ENCODE assay signal across 13 cellular contexts in genomic region chr2:217944366-217944765, GRCh38. TPM values are rescaled to one million over a fixed set of nuclear protein-coding genes. Genes with fewer than 3 reads are reported as not detected.
A peak's percentile ranks its signal among the peaks of the same experiment; 100 is the strongest.
DNase-seq lines count a peak whose midpoint lies in the region; ATAC-seq and TF ChIP-seq lines count a peak whose summit lies in the region.
"Had no signal": no experiment of that assay in that cellular context is flagged by ENCODE, and none has a peak within 500 bp of the region (broad histone marks: within the 10 kb centered on the region; RNA-seq: fewer than 3 reads in every experiment).

No MANE protein-coding gene starts in this region.

- no peak overlapping the region for H3K4me3 Mint-ChIP-seq in stimulated activated naive CD8-positive, alpha-beta T cell treated with anti-CD3 and anti-CD28 coated beads, Interleukin-15, amount 100 ng/mL, for 72 hours
- H3K4me3 Mint-ChIP-seq: activated T-cell treated with anti-CD3 and anti-CD28 coated beads, Interleukin-2, amount 50 U/mL, for 72 hours had no signal

- DNase-seq in adipocyte (ENCODE audit: low read depth) (no peak), lung (ENCODE audit: low spot score) (no peak), spleen (no peak), NCI-H2081 treated with DMSO at 0.1 percent for 48 hours (lab: John Stamatoyannopoulos, UW) (no peak)
- no peak for DNase-seq in stimulated activated naive CD8-positive, alpha-beta T cell treated with anti-CD3 and anti-CD28 coated beads, Interleukin-15, amount 100 ng/mL, for 72 hours
- DNase-seq: activated CD4-positive, CD25-positive, alpha-beta regulatory T cell; effector memory CD4-positive, alpha-beta T cell had no signal

- intact Hi-C loops in spleen (cut with DNase I; ENCODE audit: low total_unique reads): no loop called here

- H3K4me3 ChIP-seq in BLaER1 (no peak overlapping the region), adipocyte (ENCODE audit: low read length) (peak overlapping the region; percentile 94), lung (no peak overlapping the region), spleen (peak overlapping the region in 6 of 8 donors; percentile 53 to 83 (median 65))

- H3K27me3 ChIP-seq in BLaER1 (no peaks in the 10 kb centered on the region), adipocyte (replicated peaks; ENCODE audit: control insufficient read depth, insufficient read depth, low read length) (no peaks in the 10 kb centered on the region), lung (ENCODE audit: control insufficient read depth, insufficient read depth) (no peaks in the 10 kb centered on the region), spleen (replicated peaks in 1 of 7) (peaks cover 0 to 22% (median 0%) of the 10 kb centered on the region in 7 donors)

- H3K4me1 ChIP-seq in BLaER1: peaks cover 47% of the 10 kb centered on the region
- H3K4me1 ChIP-seq in adipocyte (ENCODE audit: control insufficient read depth, insufficient read depth, low read length): peaks cover 69% of the 10 kb centered on the region
- H3K4me1 ChIP-seq in lung (ENCODE audit: control insufficient read depth in 2 of 2, insufficient read depth in 2 of 2, low read length in 2 of 2): peaks cover 2 to 25% of the 10 kb centered on the region in 2 donors
- H3K4me1 ChIP-seq in spleen: peaks cover 5 to 70% (median 19%) of the 10 kb centered on the region in 6 donors

- ATAC-seq in lung (ENCODE audit: insufficient read depth, low FRiP score) (no peak), HG02885 (IDR thresholded peaks at IDR 0.05; ENCODE audit: poor library complexity, unreplicated experiment) (no peak), HG03565 (IDR thresholded peaks at IDR 0.05; ENCODE audit: unreplicated experiment) (no peak)
- ATAC-seq in stimulated activated naive CD8-positive, alpha-beta T cell treated with anti-CD3 and anti-CD28 coated beads, Interleukin-15, amount 100 ng/mL, for 72 hours: no peak

- no peak for TF ChIP-seq CTCF in lung (IDR thresholded peaks at IDR 0.05; ENCODE audit: control extremely low read depth, extremely low read depth)
- no peak for TF ChIP-seq CTCF in spleen (IDR thresholded peaks at IDR 0.05 in 8 of 11, conservative IDR thresholded peaks at IDR 0.05 in 3 of 11)

- H3K27me3 Mint-ChIP-seq in stimulated activated naive CD8-positive, alpha-beta T cell treated with anti-CD3 and anti-CD28 coated beads, Interleukin-15, amount 100 ng/mL, for 72 hours: peaks cover 52% of the 10 kb centered on the region

- H4K20me1 ChIP-seq in BLaER1: peaks cover 96% of the 10 kb centered on the region

- H3K27ac ChIP-seq in BLaER1 (no peak overlapping the region), lung (ENCODE audit: low read depth in 1 of 2, low read length in 1 of 2) (peak overlapping the region; percentile 89 to 95), spleen (peak overlapping the region in 5 of 8 donors; percentile 79 to 86 (median 84))
- H3K27ac ChIP-seq: C4-2B had no signal

- peak overlapping the region; percentile 62 for H3K4me2 ChIP-seq in BLaER1

- TF ChIP-seq POLR2A in spleen (IDR thresholded peaks at IDR 0.05): no peak

- H3K9ac ChIP-seq in BLaER1 (no peak overlapping the region), adipocyte (ENCODE audit: low read length) (peak overlapping the region; percentile 96)

- H3K27ac Mint-ChIP-seq in stimulated activated naive CD8-positive, alpha-beta T cell treated with anti-CD3 and anti-CD28 coated beads, Interleukin-15, amount 100 ng/mL, for 72 hours: peak overlapping the region in 1 of 2 donors; percentile 28
- H3K27ac Mint-ChIP-seq: activated T-cell treated with anti-CD3 and anti-CD28 coated beads, Interleukin-2, amount 50 U/mL, for 72 hours; nephron progenitor cell had no signal

- 56 to 67% methylated on average over 3 of the region's 3 CpGs for WGBS in lung, 2 donors
- WGBS in spleen, 5 donors: 53 to 87% (median 72%) methylated on average over 3 of the region's 3 CpGs

- H3K9me3 ChIP-seq in BLaER1 (no peaks in the 10 kb centered on the region), adipocyte (ENCODE audit: control insufficient read depth, low read length) (no peaks in the 10 kb centered on the region), lung (ENCODE audit: control insufficient read depth in 2 of 2, insufficient read depth in 1 of 2, low read length in 1 of 2) (no peaks in the 10 kb centered on the region), spleen (no peaks in the 10 kb centered on the region)

- H3K4me1 Mint-ChIP-seq in stimulated activated naive CD8-positive, alpha-beta T cell treated with anti-CD3 and anti-CD28 coated beads, Interleukin-15, amount 100 ng/mL, for 72 hours: no peaks in the 10 kb centered on the region

- H3K9me3 Mint-ChIP-seq in stimulated activated naive CD8-positive, alpha-beta T cell treated with anti-CD3 and anti-CD28 coated beads, Interleukin-15, amount 100 ng/mL, for 72 hours: no peaks in the 10 kb centered on the region
- H3K9me3 Mint-ChIP-seq: activated T-cell treated with anti-CD3 and anti-CD28 coated beads, Interleukin-2, amount 50 U/mL, for 72 hours; nephron progenitor cell had no signal

- H3K36me3 ChIP-seq in BLaER1 (peaks cover 7% of the 10 kb centered on the region; the same call in 1 of the 2 replicates), adipocyte (ENCODE audit: control insufficient read depth, insufficient read depth, low read length, severe bottlenecking) (peaks cover 5% of the 10 kb centered on the region), lung (ENCODE audit: control insufficient read depth in 2 of 2, insufficient read depth in 2 of 2, low read length in 2 of 2) (no peaks in the 10 kb centered on the region), spleen (no peaks in the 10 kb centered on the region)

RNA-seq across cellular contexts. Expression of gene TNS1, which starts 58.4 kb away (rescaled TPM):
- total RNA-seq in lung (100 to 1,000 TPM; 308 to 377 TPM), spleen (100 to 1,000 TPM; 170 to 580 (median 273) TPM)
- polyA plus RNA-seq in lung (100 to 1,000 TPM in 1 of 2 donors, 10 to 100 TPM in 1; 67.0 to 108 TPM), spleen (10 to 100 TPM in 1 of 3 donors, 1 to 10 TPM in 2; 6.9 to 48.7 (median 8.6) TPM)

Comparison
In these comparisons a context has a peak if more than half of its experiments do, and no peak if none do; other contexts are left out.
1. H3K4me3 ChIP-seq: peak in adipocyte (single experiment) and spleen (6 of 8); none in BLaER1 (single experiment) and lung (single experiment).